ENCODE assay signal across 1 cellular context in the genomic region with DNA sequence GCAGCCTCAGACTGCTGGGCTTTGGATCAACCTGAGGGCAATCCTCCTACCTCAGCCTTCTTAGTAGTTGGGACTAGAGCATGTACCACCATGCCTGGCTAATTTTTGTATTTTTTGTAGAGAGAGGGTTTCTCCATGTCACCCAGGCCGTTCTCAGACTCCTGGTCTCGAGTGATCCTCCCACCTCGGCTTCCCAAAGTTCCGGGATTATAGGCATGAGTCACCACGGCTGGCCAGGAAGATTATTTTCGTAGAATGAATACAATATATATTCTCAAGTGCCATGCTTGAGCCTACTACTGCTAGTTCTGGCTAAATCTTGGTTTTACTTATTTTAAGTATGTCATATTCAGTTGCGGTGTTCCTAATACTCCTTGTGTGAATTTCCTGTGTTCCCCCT.
TF ChIP-seq lines count a peak whose summit lies in the region.

No MANE protein-coding gene starts in this region.

TF ChIP-seq in WTC11, 78 proteins besides CTCF, POLR2A, EP300 and RAD21 (continued from another document):
- TF ChIP-seq, protein P1, sequence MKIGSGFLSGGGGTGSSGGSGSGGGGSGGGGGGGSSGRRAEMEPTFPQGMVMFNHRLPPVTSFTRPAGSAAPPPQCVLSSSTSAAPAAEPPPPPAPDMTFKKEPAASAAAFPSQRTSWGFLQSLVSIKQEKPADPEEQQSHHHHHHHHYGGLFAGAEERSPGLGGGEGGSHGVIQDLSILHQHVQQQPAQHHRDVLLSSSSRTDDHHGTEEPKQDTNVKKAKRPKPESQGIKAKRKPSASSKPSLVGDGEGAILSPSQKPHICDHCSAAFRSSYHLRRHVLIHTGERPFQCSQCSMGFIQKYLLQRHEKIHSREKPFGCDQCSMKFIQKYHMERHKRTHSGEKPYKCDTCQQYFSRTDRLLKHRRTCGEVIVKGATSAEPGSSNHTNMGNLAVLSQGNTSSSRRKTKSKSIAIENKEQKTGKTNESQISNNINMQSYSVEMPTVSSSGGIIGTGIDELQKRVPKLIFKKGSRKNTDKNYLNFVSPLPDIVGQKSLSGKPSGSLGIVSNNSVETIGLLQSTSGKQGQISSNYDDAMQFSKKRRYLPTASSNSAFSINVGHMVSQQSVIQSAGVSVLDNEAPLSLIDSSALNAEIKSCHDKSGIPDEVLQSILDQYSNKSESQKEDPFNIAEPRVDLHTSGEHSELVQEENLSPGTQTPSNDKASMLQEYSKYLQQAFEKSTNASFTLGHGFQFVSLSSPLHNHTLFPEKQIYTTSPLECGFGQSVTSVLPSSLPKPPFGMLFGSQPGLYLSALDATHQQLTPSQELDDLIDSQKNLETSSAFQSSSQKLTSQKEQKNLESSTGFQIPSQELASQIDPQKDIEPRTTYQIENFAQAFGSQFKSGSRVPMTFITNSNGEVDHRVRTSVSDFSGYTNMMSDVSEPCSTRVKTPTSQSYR (CRISPR knock-in tag; IDR thresholded peaks at IDR 0.05), result no peak
- TF ChIP-seq SP1 (CRISPR knock-in tag; conservative IDR thresholded peaks at IDR 0.05) (no peak), FOXP1 (CRISPR knock-in tag; IDR thresholded peaks at IDR 0.05; ENCODE audit: borderline replicate concordance) (no peak), OVOL2 (CRISPR knock-in tag; IDR thresholded peaks at IDR 0.05; ENCODE audit: borderline replicate concordance) (no peak), SOX15 (CRISPR knock-in tag; IDR thresholded peaks at IDR 0.05) (no peak), ZNF263 (CRISPR knock-in tag; IDR thresholded peaks at IDR 0.05; ENCODE audit: low read depth) (no peak)
- TF ChIP-seq, protein P2, sequence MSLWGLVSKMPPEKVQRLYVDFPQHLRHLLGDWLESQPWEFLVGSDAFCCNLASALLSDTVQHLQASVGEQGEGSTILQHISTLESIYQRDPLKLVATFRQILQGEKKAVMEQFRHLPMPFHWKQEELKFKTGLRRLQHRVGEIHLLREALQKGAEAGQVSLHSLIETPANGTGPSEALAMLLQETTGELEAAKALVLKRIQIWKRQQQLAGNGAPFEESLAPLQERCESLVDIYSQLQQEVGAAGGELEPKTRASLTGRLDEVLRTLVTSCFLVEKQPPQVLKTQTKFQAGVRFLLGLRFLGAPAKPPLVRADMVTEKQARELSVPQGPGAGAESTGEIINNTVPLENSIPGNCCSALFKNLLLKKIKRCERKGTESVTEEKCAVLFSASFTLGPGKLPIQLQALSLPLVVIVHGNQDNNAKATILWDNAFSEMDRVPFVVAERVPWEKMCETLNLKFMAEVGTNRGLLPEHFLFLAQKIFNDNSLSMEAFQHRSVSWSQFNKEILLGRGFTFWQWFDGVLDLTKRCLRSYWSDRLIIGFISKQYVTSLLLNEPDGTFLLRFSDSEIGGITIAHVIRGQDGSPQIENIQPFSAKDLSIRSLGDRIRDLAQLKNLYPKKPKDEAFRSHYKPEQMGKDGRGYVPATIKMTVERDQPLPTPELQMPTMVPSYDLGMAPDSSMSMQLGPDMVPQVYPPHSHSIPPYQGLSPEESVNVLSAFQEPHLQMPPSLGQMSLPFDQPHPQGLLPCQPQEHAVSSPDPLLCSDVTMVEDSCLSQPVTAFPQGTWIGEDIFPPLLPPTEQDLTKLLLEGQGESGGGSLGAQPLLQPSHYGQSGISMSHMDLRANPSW (CRISPR knock-in tag; conservative IDR thresholded peaks at IDR 0.05; ENCODE audit: low read depth), result no peak
- TF ChIP-seq, protein P3, sequence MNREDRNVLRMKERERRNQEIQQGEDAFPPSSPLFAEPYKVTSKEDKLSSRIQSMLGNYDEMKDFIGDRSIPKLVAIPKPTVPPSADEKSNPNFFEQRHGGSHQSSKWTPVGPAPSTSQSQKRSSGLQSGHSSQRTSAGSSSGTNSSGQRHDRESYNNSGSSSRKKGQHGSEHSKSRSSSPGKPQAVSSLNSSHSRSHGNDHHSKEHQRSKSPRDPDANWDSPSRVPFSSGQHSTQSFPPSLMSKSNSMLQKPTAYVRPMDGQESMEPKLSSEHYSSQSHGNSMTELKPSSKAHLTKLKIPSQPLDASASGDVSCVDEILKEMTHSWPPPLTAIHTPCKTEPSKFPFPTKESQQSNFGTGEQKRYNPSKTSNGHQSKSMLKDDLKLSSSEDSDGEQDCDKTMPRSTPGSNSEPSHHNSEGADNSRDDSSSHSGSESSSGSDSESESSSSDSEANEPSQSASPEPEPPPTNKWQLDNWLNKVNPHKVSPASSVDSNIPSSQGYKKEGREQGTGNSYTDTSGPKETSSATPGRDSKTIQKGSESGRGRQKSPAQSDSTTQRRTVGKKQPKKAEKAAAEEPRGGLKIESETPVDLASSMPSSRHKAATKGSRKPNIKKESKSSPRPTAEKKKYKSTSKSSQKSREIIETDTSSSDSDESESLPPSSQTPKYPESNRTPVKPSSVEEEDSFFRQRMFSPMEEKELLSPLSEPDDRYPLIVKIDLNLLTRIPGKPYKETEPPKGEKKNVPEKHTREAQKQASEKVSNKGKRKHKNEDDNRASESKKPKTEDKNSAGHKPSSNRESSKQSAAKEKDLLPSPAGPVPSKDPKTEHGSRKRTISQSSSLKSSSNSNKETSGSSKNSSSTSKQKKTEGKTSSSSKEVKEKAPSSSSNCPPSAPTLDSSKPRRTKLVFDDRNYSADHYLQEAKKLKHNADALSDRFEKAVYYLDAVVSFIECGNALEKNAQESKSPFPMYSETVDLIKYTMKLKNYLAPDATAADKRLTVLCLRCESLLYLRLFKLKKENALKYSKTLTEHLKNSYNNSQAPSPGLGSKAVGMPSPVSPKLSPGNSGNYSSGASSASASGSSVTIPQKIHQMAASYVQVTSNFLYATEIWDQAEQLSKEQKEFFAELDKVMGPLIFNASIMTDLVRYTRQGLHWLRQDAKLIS (CRISPR knock-in tag; IDR thresholded peaks at IDR 0.05; ENCODE audit: borderline replicate concordance), result no peak
- TF ChIP-seq, protein P4, sequence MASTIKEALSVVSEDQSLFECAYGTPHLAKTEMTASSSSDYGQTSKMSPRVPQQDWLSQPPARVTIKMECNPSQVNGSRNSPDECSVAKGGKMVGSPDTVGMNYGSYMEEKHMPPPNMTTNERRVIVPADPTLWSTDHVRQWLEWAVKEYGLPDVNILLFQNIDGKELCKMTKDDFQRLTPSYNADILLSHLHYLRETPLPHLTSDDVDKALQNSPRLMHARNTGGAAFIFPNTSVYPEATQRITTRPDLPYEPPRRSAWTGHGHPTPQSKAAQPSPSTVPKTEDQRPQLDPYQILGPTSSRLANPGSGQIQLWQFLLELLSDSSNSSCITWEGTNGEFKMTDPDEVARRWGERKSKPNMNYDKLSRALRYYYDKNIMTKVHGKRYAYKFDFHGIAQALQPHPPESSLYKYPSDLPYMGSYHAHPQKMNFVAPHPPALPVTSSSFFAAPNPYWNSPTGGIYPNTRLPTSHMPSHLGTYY (CRISPR knock-in tag; IDR thresholded peaks at IDR 0.05), result no peak
- TF ChIP-seq, protein P5, sequence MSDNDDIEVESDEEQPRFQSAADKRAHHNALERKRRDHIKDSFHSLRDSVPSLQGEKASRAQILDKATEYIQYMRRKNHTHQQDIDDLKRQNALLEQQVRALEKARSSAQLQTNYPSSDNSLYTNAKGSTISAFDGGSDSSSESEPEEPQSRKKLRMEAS (CRISPR knock-in tag; IDR thresholded peaks at IDR 0.05), result no peak
- TF ChIP-seq, protein P6, sequence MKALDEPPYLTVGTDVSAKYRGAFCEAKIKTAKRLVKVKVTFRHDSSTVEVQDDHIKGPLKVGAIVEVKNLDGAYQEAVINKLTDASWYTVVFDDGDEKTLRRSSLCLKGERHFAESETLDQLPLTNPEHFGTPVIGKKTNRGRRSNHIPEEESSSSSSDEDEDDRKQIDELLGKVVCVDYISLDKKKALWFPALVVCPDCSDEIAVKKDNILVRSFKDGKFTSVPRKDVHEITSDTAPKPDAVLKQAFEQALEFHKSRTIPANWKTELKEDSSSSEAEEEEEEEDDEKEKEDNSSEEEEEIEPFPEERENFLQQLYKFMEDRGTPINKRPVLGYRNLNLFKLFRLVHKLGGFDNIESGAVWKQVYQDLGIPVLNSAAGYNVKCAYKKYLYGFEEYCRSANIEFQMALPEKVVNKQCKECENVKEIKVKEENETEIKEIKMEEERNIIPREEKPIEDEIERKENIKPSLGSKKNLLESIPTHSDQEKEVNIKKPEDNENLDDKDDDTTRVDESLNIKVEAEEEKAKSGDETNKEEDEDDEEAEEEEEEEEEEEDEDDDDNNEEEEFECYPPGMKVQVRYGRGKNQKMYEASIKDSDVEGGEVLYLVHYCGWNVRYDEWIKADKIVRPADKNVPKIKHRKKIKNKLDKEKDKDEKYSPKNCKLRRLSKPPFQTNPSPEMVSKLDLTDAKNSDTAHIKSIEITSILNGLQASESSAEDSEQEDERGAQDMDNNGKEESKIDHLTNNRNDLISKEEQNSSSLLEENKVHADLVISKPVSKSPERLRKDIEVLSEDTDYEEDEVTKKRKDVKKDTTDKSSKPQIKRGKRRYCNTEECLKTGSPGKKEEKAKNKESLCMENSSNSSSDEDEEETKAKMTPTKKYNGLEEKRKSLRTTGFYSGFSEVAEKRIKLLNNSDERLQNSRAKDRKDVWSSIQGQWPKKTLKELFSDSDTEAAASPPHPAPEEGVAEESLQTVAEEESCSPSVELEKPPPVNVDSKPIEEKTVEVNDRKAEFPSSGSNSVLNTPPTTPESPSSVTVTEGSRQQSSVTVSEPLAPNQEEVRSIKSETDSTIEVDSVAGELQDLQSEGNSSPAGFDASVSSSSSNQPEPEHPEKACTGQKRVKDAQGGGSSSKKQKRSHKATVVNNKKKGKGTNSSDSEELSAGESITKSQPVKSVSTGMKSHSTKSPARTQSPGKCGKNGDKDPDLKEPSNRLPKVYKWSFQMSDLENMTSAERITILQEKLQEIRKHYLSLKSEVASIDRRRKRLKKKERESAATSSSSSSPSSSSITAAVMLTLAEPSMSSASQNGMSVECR (CRISPR knock-in tag; IDR thresholded peaks at IDR 0.05; ENCODE audit: borderline replicate concordance), result no peak
